In the genomic region with DNA sequence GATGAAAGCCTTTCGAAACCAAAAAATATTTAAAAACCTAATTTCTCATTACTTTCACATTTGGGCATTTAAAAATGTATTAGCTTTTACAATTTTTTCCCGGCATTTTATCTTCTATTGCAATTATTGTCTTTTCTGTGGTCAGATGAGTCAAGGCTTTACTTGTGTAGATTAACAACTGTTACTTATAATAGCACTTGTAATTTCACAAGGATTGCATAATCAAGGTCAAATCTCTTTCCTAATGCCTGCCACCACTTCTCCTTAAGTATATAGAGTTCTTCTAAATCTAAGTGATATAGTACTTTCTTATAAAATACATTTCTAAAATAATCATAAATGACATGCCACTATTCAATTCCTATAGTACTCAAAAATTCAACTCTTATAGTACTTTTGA, we compare ENCODE assay signal across 12 cellular contexts.
A peak's percentile ranks its signal among the peaks of the same experiment; 100 is the strongest.
DNase-seq lines count a peak whose midpoint lies in the region; ATAC-seq and TF ChIP-seq lines count a peak whose summit lies in the region.
"Had no signal": no experiment of that assay in that cellular context is flagged by ENCODE, and none has a peak within 500 bp of the region (broad histone marks: within the 10 kb centered on the region; RNA-seq: fewer than 3 reads in every experiment).

No MANE protein-coding gene starts in this region.

- H3K27ac Mint-ChIP-seq in activated naive CD8-positive, alpha-beta T cell treated with anti-CD3 and anti-CD28 coated beads for 36 hours = no peak overlapping the region

- H3K4me1 Mint-ChIP-seq in activated naive CD8-positive, alpha-beta T cell treated with anti-CD3 and anti-CD28 coated beads for 36 hours = no peaks in the 10 kb centered on the region

- no peak for DNase-seq in left ventricle myocardium superior
- no peak for DNase-seq in right atrium auricular region (ENCODE audit: low spot score)
- peak; percentile 95 for DNase-seq in SKM-1 treated with dmso at 0.1 percent for 144 hours (lab: John Stamatoyannopoulos, UW; ENCODE audit: unreplicated experiment)
- peak; percentile 82 to 88 for DNase-seq in foreskin fibroblast
- DNase-seq in activated naive CD8-positive, alpha-beta T cell treated with anti-CD3 and anti-CD28 coated beads for 36 hours = no peak
- DNase-seq in stimulated activated CD4-positive, alpha-beta T cell treated with anti-CD3 and anti-CD28 coated beads, Interleukin-1b, Interleukin-23, amount 100 ng/mL, for 48 hours = no peak
- DNase-seq: body of pancreas, ovary, substantia nigra had no signal

- no peaks in the 10 kb centered on the region for H3K27me3 ChIP-seq in right atrium auricular region
- H3K27me3 ChIP-seq: body of pancreas, ovary had no signal

- ATAC-seq in left ventricle myocardium superior = peak; percentile 59
- no peak for ATAC-seq in GM19397 (IDR thresholded peaks at IDR 0.05; ENCODE audit: unreplicated experiment)
- no peak for ATAC-seq in GM21367 (IDR thresholded peaks at IDR 0.05; ENCODE audit: unreplicated experiment)
- ATAC-seq: body of pancreas, esophagus mucosa had no signal

- no peak overlapping the region for H3K4me3 Mint-ChIP-seq in activated naive CD8-positive, alpha-beta T cell treated with anti-CD3 and anti-CD28 coated beads for 36 hours

- intact Hi-C loops in left ventricle myocardium superior (cut with micrococcal nuclease) = no loop called here

- peaks cover 8% of the 10 kb centered on the region for H3K9me3 Mint-ChIP-seq in activated naive CD8-positive, alpha-beta T cell treated with anti-CD3 and anti-CD28 coated beads for 36 hours

- H3K27ac ChIP-seq in right atrium auricular region = no peak overlapping the region
- H3K27ac ChIP-seq: body of pancreas, ovary had no signal

- H3K36me3 Mint-ChIP-seq in activated naive CD8-positive, alpha-beta T cell treated with anti-CD3 and anti-CD28 coated beads for 36 hours = no peaks in the 10 kb centered on the region

- H3K9me3 ChIP-seq in right atrium auricular region = no peaks in the 10 kb centered on the region
- H3K9me3 ChIP-seq: body of pancreas, ovary had no signal

- no peak for TF ChIP-seq CTCF in right atrium auricular region (IDR thresholded peaks at IDR 0.05)
- TF ChIP-seq CTCF in foreskin fibroblast (IDR thresholded peaks at IDR 0.05; ENCODE audit: low read depth, low read length) = no peak

- H3K4me1 ChIP-seq in right atrium auricular region = no peaks in the 10 kb centered on the region
- H3K4me1 ChIP-seq: body of pancreas had no signal

- no peaks in the 10 kb centered on the region for H3K36me3 ChIP-seq in right atrium auricular region
- H3K36me3 ChIP-seq: ovary had no signal

- no peaks in the 10 kb centered on the region for H3K27me3 Mint-ChIP-seq in activated naive CD8-positive, alpha-beta T cell treated with anti-CD3 and anti-CD28 coated beads for 36 hours

- H3K4me3 ChIP-seq in right atrium auricular region = no peak overlapping the region
- H3K4me3 ChIP-seq in foreskin fibroblast (ENCODE audit: low read depth in 1 of 2, low read length in 2 of 2) = no peak overlapping the region
- H3K4me3 ChIP-seq: body of pancreas, ovary had no signal

Comparison
In these comparisons a context has a peak if more than half of its experiments do, and no peak if none do; other contexts are left out.
1. DNase-seq: peak in SKM-1 treated with dmso at 0.1 percent for 144 hours (single experiment) and foreskin fibroblast (2 of 2); none in left ventricle myocardium superior (single experiment), right atrium auricular region (single experiment), activated naive CD8-positive, alpha-beta T cell treated with anti-CD3 and anti-CD28 coated beads for 36 hours (single experiment) and stimulated activated CD4-positive, alpha-beta T cell treated with anti-CD3 and anti-CD28 coated beads, Interleukin-1b, Interleukin-23, amount 100 ng/mL, for 48 hours (single experiment).